In the genomic region with DNA sequence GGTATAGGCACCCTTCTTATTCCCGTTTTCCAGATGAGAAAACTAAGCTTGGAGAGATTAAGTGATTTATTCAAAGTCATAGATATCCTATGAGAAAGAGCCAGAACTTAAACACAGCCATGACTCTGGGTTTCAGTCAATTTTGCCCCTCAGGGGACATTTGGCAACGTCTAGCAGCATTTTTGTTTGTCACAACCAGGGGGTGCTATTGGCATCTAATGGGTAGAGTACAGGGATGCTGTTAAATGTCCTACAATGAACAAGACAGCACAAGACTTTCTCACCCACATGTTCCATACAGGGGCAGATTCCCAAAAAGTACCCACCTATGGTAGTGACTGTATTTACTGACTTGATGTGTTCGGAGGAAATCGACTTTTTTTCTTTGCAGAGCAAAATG, we compare ENCODE assay signal across 10 cellular contexts. TPM values are rescaled to one million over a fixed set of nuclear protein-coding genes. Genes with fewer than 3 reads are reported as not detected.
DNase-seq lines count a peak whose midpoint lies in the region; ATAC-seq, FAIRE-seq and TF ChIP-seq lines count a peak whose summit lies in the region.
"Had no signal": no experiment of that assay in that cellular context is flagged by ENCODE, and none has a peak within 500 bp of the region (broad histone marks: within the 10 kb centered on the region; RNA-seq: fewer than 3 reads in every experiment).

No MANE protein-coding gene starts in this region.

- no peaks in the 10 kb centered on the region for H3K9me3 ChIP-seq in breast epithelium
- no peaks in the 10 kb centered on the region for H3K9me3 ChIP-seq in pancreas
- H3K9me3 ChIP-seq in heart left ventricle = peaks cover 0 to 4% (median 0%) of the 10 kb centered on the region in 12 donors

- 25 to 29% methylated on average over 4 of the region's 4 CpGs for WGBS in pancreas, 2 donors
- 38 to 49% (median 42%) methylated on average over 4 of the region's 4 CpGs for WGBS in heart left ventricle, 4 donors

- DNase-seq in DMS53 (lab: John Stamatoyannopoulos, UW) (peak; percentile 30), DMS53 treated with DMSO at 0.1 percent for 48 hours (lab: John Stamatoyannopoulos, UW; ENCODE audit: unreplicated experiment) (no peak), NCI-H146 treated with DMSO at 0.1 percent for 48 hours (lab: John Stamatoyannopoulos, UW; ENCODE audit: unreplicated experiment) (peak; percentile 27), breast epithelium (ENCODE audit: low spot score in 2 of 2) (no peak), pancreas (peak in 1 of 6 donors; percentile 20), heart left ventricle (no peak)
- DNase-seq: effector memory CD8-positive, alpha-beta T cell had no signal

- H3K4me1 ChIP-seq in breast epithelium (no peaks in the 10 kb centered on the region), pancreas (no peaks in the 10 kb centered on the region), heart left ventricle (peaks cover 0 to 11% (median 0%) of the 10 kb centered on the region in 12 donors)

- FAIRE-seq in pancreas (lab: Jason Lieb, UNC) = no peak
- FAIRE-seq: A204.1 had no signal

- H3K36me3 ChIP-seq in breast epithelium = no peaks in the 10 kb centered on the region
- no peaks in the 10 kb centered on the region for H3K36me3 ChIP-seq in pancreas
- H3K36me3 ChIP-seq in heart left ventricle = no peaks in the 10 kb centered on the region

- H3K27me3 ChIP-seq in breast epithelium (peaks cover 0 to 26% of the 10 kb centered on the region in 2 donors), pancreas (peaks cover 0 to 3% (median 0%) of the 10 kb centered on the region in 4 donors), heart left ventricle (peaks cover 7 to 54% (median 28%) of the 10 kb centered on the region in 9 donors)

- peak in 3 of 4 donors; percentile 22 to 70 (median 52) for ATAC-seq in pancreas
- ATAC-seq in GM21576 (IDR thresholded peaks at IDR 0.05; ENCODE audit: unreplicated experiment) = no peak
- no peak for ATAC-seq in HG03039 (IDR thresholded peaks at IDR 0.05; ENCODE audit: unreplicated experiment)
- ATAC-seq in heart left ventricle = no peak
- ATAC-seq: effector memory CD8-positive, alpha-beta T cell had no signal

- intact Hi-C loops in breast epithelium (cut with DNase I; ENCODE audit: low total_unique reads) (no loop called here), pancreas (cut with DNase I) (loop anchor here (5.0 to 10.0 kb wide), 2 partner anchors 556 to 558 kb away; no protein-coding TSS in a partner anchor), heart left ventricle (cut with DNase I) (no loop called here)

- no peak for TF ChIP-seq POLR2A in breast epithelium (IDR thresholded peaks at IDR 0.05)
- no peak for TF ChIP-seq POLR2A in heart left ventricle (IDR thresholded peaks at IDR 0.05)

- TF ChIP-seq CTCF in breast epithelium (IDR thresholded peaks at IDR 0.05) (peak in 2 of 3 donors; percentile 22 to 40), pancreas (IDR thresholded peaks at IDR 0.05) (peak; percentile 31 to 42 (median 38)), heart left ventricle (IDR thresholded peaks at IDR 0.05) (peak in 3 of 12 donors; percentile 18 to 30 (median 26))

- H3K27ac ChIP-seq in breast epithelium (no peak overlapping the region), pancreas (no peak overlapping the region), heart left ventricle (no peak overlapping the region)

- H3K4me3 ChIP-seq in breast epithelium (no peak overlapping the region), pancreas (no peak overlapping the region), heart left ventricle (no peak overlapping the region)

RNA-seq across cellular contexts. Expression of gene SHISA9, which starts 4.8 kb away (rescaled TPM):
- total RNA-seq in breast epithelium (1 to 10 TPM in 1 of 3 donors, under 1 TPM in 1, not detected in 1; 0.33 to 4.1 TPM), pancreas (1 to 10 TPM in 1 of 6 donors, under 1 TPM in 5; 0.12 to 1.3 (median 0.53) TPM), heart left ventricle (under 1 TPM in 8 of 9 donors, not detected in 1; 0.09 to 0.83 (median 0.31) TPM)
- polyA plus RNA-seq in pancreas (under 1 TPM in 1 of 2 donors, not detected in 1; 0.33 TPM), heart left ventricle (under 1 TPM; 0.08 to 0.21 TPM)

Comparison
In these comparisons a context has a peak if more than half of its experiments do, and no peak if none do; other contexts are left out.
1. DNase-seq: peak in DMS53 (single experiment) and NCI-H146 treated with DMSO at 0.1 percent for 48 hours (single experiment); none in DMS53 treated with DMSO at 0.1 percent for 48 hours (single experiment), breast epithelium (0 of 2) and heart left ventricle (0 of 5).
2. ATAC-seq: peak in pancreas (3 of 4); none in GM21576 (single experiment), HG03039 (single experiment) and heart left ventricle (0 of 4).
3. intact Hi-C loops: an anchor here in pancreas (5.0 to 10.0 kb wide); none called in breast epithelium and heart left ventricle.